1 cellular context compared by ENCODE assay signal in genomic region chr17:50117202-50118040, GRCh38.
TF ChIP-seq lines count a peak whose summit lies in the region.

No MANE protein-coding gene starts in this region.

TF ChIP-seq in HepG2, 621 proteins besides CTCF, POLR2A, EP300 and RAD21 (continued from another document and continues in another):
- TF ChIP-seq ZNF318 (CRISPR knock-in tag; IDR thresholded peaks at IDR 0.05) (no peak), HDAC1 (CRISPR knock-in tag; IDR thresholded peaks at IDR 0.05) (no peak), ZNF674 (CRISPR knock-in tag; IDR thresholded peaks at IDR 0.05; ENCODE audit: low read depth) (no peak), POGZ (CRISPR knock-in tag; IDR thresholded peaks at IDR 0.05) (0 out of 2 replicates have a peak, but pooled peaks have one; percentile 47), ZNF275 (CRISPR knock-in tag; IDR thresholded peaks at IDR 0.05; ENCODE audit: borderline replicate concordance) (0 out of 2 replicates have a peak, but pooled peaks have one; percentile 55), ATF3 (CRISPR knock-in tag; IDR thresholded peaks at IDR 0.05) (peak; percentile 36; the same call in 1 of the 2 replicates), ZNF766 (CRISPR knock-in tag; IDR thresholded peaks at IDR 0.05; ENCODE audit: borderline replicate concordance) (no peak), ZNF781 (CRISPR knock-in tag; IDR thresholded peaks at IDR 0.05; ENCODE audit: borderline replicate concordance, not compliant biosample characterization) (no peak), FOXJ3 (CRISPR knock-in tag; IDR thresholded peaks at IDR 0.05; ENCODE audit: borderline replicate concordance) (no peak), DNMT3B (CRISPR knock-in tag; conservative IDR thresholded peaks at IDR 0.05) (no peak), CEBPB (IDR thresholded peaks at IDR 0.05; ENCODE audit: borderline replicate concordance, low read depth, low read length) (no peak), ZNF274 (CRISPR knock-in tag; IDR thresholded peaks at IDR 0.05) (0 out of 2 replicates have a peak, but pooled peaks have one; percentile 50), ZNF614 (CRISPR knock-in tag; IDR thresholded peaks at IDR 0.05; ENCODE audit: borderline replicate concordance) (peak; percentile 53; the same call in 1 of the 2 replicates), ZNF354B (CRISPR knock-in tag; IDR thresholded peaks at IDR 0.05) (no peak), ZNF883 (CRISPR knock-in tag; IDR thresholded peaks at IDR 0.05; ENCODE audit: not compliant biosample characterization) (no peak), ATF4 (CRISPR knock-in tag; IDR thresholded peaks at IDR 0.05) (no peak), TFDP1 (CRISPR knock-in tag; IDR thresholded peaks at IDR 0.05; ENCODE audit: borderline replicate concordance) (peak; percentile 70; the same call in 1 of the 2 replicates), ZNF407 (CRISPR knock-in tag; IDR thresholded peaks at IDR 0.05; ENCODE audit: not compliant biosample characterization) (no peak), NR2F1 (CRISPR knock-in tag; IDR thresholded peaks at IDR 0.05) (no peak), IRF1 (CRISPR knock-in tag; IDR thresholded peaks at IDR 0.05; ENCODE audit: low read depth) (no peak), RCOR2 (CRISPR knock-in tag; IDR thresholded peaks at IDR 0.05) (0 out of 2 replicates have a peak, but pooled peaks have one; percentile 15), RBM22 (optimal IDR thresholded peaks at IDR 0.05; ENCODE audit: low read length) (no peak), AFF4 (CRISPR knock-in tag; IDR thresholded peaks at IDR 0.05) (no peak), PPARG (CRISPR knock-in tag; conservative IDR thresholded peaks at IDR 0.05) (no peak), ZNF20 (CRISPR knock-in tag; IDR thresholded peaks at IDR 0.05) (no peak), AKAP8 (CRISPR knock-in tag; IDR thresholded peaks at IDR 0.05) (0 out of 2 replicates have a peak, but pooled peaks have one; percentile 33), IRF2 (CRISPR knock-in tag; IDR thresholded peaks at IDR 0.05) (no peak; the same call in 1 of the 2 replicates)
